1 cellular context compared by ENCODE assay signal in the genomic region with DNA sequence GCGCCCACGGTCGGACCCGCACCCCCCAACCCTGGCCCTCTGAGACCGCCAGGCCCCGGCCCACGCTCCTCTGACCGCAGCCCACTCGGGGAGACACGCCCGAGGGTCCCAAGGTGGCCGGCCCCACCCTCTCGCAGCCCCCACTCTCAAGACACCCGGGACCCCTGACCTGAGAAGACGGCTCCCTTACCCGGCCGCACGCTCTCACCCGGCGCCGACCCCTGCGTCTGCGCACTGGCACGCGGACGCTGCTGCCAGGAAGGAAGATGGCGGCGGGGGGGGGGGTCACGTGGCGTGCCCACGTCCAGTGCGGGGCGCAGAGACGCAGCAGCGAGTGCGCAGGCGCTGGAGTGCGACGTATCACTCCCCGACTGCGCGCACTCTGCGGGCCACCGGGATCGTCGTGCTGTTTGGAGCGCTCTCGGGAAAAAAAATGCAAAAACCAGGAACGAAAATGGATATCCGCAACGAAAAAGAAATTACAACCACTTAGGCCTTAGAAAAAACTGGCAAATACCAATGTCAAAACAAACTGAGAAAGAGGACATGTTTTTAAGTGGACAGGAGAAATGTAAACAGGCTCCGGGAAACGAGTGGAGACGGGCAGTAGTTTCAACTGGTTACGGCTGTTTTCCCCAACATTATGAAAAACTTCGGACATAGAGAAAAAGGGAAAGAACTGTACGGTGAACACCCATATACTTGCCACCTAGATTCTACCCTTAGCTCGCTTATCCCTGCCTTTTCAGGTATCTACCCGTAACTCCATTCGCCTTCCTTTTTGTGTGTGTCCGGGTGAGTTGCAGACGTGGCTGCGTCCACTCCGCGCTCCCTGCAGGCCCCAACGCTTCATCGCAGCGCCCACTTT.
TF ChIP-seq lines count a peak whose summit lies in the region.

A gene (minus strand): TSS at position 236 of the 868 bp plus-strand sequence. CDS start 902 bp downstream, outside the sequence.

TF ChIP-seq in GM12878, 131 proteins besides CTCF, POLR2A, EP300 and RAD21 (continued from another document):
- TF ChIP-seq NR2C2 (IDR thresholded peaks at IDR 0.05; ENCODE audit: borderline replicate concordance, control insufficient read depth, insufficient read length, low read depth) (no peak), CREM (IDR thresholded peaks at IDR 0.05; ENCODE audit: low read depth) (peak; percentile 67), WRNIP1 (IDR thresholded peaks at IDR 0.05; ENCODE audit: borderline replicate concordance, low read depth, low read length) (no peak), BACH1 (IDR thresholded peaks at IDR 0.05; ENCODE audit: borderline replicate concordance) (no peak), BRCA1 (IDR thresholded peaks at IDR 0.05; ENCODE audit: low read depth, low read length) (no peak), MXI1 (IDR thresholded peaks at IDR 0.05; ENCODE audit: low read depth, low read length) (peak; percentile 83), SMARCA5 (IDR thresholded peaks at IDR 0.05) (0 out of 2 replicates have a peak, but pooled peaks have one; percentile 2), POU2F2 (IDR thresholded peaks at IDR 0.05; ENCODE audit: borderline replicate concordance, low read depth, low read length) (0 out of 3 replicates have a peak, but pooled peaks have one; percentile 7), SRF (IDR thresholded peaks at IDR 0.05; ENCODE audit: low read depth in 2 of 2, low read length in 2 of 2) (no peak), PAX8 (IDR thresholded peaks at IDR 0.05) (no peak), NFYA (IDR thresholded peaks at IDR 0.05; ENCODE audit: borderline replicate concordance, low read depth, low read length) (no peak), NFIC (IDR thresholded peaks at IDR 0.05; ENCODE audit: low read depth, low read length) (no peak), RFX5 (IDR thresholded peaks at IDR 0.05; ENCODE audit: low read depth, low read length) (no peak)
- TF ChIP-seq, protein P1, sequence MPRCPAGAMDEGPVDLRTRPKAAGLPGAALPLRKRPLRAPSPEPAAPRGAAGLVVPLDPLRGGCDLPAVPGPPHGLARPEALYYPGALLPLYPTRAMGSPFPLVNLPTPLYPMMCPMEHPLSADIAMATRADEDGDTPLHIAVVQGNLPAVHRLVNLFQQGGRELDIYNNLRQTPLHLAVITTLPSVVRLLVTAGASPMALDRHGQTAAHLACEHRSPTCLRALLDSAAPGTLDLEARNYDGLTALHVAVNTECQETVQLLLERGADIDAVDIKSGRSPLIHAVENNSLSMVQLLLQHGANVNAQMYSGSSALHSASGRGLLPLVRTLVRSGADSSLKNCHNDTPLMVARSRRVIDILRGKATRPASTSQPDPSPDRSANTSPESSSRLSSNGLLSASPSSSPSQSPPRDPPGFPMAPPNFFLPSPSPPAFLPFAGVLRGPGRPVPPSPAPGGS (IDR thresholded peaks at IDR 0.05; ENCODE audit: borderline replicate concordance, insufficient read depth, low read depth, low read length, poor library complexity, severe bottlenecking) = no peak
- TF ChIP-seq, protein P2, sequence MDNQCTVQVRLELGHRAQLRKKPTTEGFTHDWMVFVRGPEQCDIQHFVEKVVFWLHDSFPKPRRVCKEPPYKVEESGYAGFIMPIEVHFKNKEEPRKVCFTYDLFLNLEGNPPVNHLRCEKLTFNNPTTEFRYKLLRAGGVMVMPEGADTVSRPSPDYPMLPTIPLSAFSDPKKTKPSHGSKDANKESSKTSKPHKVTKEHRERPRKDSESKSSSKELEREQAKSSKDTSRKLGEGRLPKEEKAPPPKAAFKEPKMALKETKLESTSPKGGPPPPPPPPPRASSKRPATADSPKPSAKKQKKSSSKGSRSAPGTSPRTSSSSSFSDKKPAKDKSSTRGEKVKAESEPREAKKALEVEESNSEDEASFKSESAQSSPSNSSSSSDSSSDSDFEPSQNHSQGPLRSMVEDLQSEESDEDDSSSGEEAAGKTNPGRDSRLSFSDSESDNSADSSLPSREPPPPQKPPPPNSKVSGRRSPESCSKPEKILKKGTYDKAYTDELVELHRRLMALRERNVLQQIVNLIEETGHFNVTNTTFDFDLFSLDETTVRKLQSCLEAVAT (IDR thresholded peaks at IDR 0.05) = 0 out of 2 replicates have a peak, but pooled peaks have one; percentile 28
- TF ChIP-seq, protein P3, sequence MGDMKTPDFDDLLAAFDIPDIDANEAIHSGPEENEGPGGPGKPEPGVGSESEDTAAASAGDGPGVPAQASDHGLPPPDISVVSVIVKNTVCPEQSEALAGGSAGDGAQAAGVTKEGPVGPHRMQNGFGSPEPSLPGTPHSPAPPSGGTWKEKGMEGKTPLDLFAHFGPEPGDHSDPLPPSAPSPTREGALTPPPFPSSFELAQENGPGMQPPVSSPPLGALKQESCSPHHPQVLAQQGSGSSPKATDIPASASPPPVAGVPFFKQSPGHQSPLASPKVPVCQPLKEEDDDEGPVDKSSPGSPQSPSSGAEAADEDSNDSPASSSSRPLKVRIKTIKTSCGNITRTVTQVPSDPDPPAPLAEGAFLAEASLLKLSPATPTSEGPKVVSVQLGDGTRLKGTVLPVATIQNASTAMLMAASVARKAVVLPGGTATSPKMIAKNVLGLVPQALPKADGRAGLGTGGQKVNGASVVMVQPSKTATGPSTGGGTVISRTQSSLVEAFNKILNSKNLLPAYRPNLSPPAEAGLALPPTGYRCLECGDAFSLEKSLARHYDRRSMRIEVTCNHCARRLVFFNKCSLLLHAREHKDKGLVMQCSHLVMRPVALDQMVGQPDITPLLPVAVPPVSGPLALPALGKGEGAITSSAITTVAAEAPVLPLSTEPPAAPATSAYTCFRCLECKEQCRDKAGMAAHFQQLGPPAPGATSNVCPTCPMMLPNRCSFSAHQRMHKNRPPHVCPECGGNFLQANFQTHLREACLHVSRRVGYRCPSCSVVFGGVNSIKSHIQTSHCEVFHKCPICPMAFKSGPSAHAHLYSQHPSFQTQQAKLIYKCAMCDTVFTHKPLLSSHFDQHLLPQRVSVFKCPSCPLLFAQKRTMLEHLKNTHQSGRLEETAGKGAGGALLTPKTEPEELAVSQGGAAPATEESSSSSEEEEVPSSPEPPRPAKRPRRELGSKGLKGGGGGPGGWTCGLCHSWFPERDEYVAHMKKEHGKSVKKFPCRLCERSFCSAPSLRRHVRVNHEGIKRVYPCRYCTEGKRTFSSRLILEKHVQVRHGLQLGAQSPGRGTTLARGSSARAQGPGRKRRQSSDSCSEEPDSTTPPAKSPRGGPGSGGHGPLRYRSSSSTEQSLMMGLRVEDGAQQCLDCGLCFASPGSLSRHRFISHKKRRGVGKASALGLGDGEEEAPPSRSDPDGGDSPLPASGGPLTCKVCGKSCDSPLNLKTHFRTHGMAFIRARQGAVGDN (IDR thresholded peaks at IDR 0.05) = peak; percentile 51; the same call in 1 of the 2 replicates
TF ChIP-seq in GM12878: peak in this region for 37.
